Comparison of ENCODE assay signal across 22 cellular contexts in genomic region chr9:85249313-85249621, GRCh38.
"Had no signal": no experiment of that assay in that cellular context is flagged by ENCODE, and none has a peak within 500 bp of the region (broad histone marks: within the 10 kb centered on the region; RNA-seq: fewer than 3 reads in every experiment).

No MANE protein-coding gene starts in this region.

- ATAC-seq: effector memory CD8-positive, alpha-beta T cell; gastrocnemius medialis; left lobe of liver; right lobe of liver had no signal

- H3K9me3 Mint-ChIP-seq: natural killer cell had no signal

- H3K27me3 Mint-ChIP-seq: effector memory CD8-positive, alpha-beta T cell; progenitor cell of endocrine pancreas had no signal

- DNase-seq: cerebellar nuclear complex; cortex of kidney; effector memory CD8-positive, alpha-beta T cell; foreskin fibroblast; gastrocnemius medialis; head of caudate nucleus; kidney; natural killer cell; right lobe of liver; small intestine; stimulated activated CD4-positive, alpha-beta T cell treated with anti-CD3 and anti-CD28 coated beads, Interleukin-12 subunit alpha, Interleukin-12 subunit beta, amount 100 ng/mL, for 4 hours; stimulated activated CD4-positive, alpha-beta T cell treated with anti-CD3 and anti-CD28 coated beads, Interleukin-1b, Interleukin-23, amount 100 ng/mL, for 48 hours; stimulated activated CD4-positive, alpha-beta T cell treated with anti-CD3 and anti-CD28 coated beads, Interleukin-4, amount 100 ng/mL, for 1 hour; stimulated activated CD8-positive, alpha-beta memory T cell treated with anti-CD3 and anti-CD28 coated beads, Interleukin-4, amount 100 ng/mL, for 48 hours; stimulated activated naive CD4-positive, alpha-beta T cell treated with Interleukin-2 at 50 U/mL for 16 hours; substantia nigra had no signal

- FAIRE-seq: kidney, small intestine had no signal

- H3K4me1 Mint-ChIP-seq: natural killer cell had no signal

- H3K4me3 ChIP-seq: gastrocnemius medialis, right lobe of liver, thoracic aorta, tibial nerve, vagina had no signal

- H3K9ac ChIP-seq: parathyroid adenoma had no signal

- H3K79me2 ChIP-seq: parathyroid adenoma had no signal

- H3K36me3 ChIP-seq: gastrocnemius medialis, right lobe of liver, thoracic aorta, tibial nerve, vagina had no signal

- H3K4me1 ChIP-seq: gastrocnemius medialis, parathyroid adenoma, right lobe of liver had no signal

- H3K9me3 ChIP-seq: gastrocnemius medialis, right lobe of liver, thoracic aorta, tibial nerve, vagina had no signal

- H2AFZ ChIP-seq: parathyroid adenoma had no signal

- H3K27me3 ChIP-seq: gastrocnemius medialis, right lobe of liver, tibial nerve, vagina had no signal

- H3K36me3 Mint-ChIP-seq: natural killer cell had no signal

- H3K27ac Mint-ChIP-seq: effector memory CD8-positive, alpha-beta T cell; natural killer cell; progenitor cell of endocrine pancreas had no signal

- H3K4me3 Mint-ChIP-seq: effector memory CD8-positive, alpha-beta T cell; natural killer cell had no signal

- H3K27ac ChIP-seq: gastrocnemius medialis, parathyroid adenoma, right lobe of liver, thoracic aorta, vagina had no signal
